11 cellular contexts compared by ENCODE assay signal in the genomic region with DNA sequence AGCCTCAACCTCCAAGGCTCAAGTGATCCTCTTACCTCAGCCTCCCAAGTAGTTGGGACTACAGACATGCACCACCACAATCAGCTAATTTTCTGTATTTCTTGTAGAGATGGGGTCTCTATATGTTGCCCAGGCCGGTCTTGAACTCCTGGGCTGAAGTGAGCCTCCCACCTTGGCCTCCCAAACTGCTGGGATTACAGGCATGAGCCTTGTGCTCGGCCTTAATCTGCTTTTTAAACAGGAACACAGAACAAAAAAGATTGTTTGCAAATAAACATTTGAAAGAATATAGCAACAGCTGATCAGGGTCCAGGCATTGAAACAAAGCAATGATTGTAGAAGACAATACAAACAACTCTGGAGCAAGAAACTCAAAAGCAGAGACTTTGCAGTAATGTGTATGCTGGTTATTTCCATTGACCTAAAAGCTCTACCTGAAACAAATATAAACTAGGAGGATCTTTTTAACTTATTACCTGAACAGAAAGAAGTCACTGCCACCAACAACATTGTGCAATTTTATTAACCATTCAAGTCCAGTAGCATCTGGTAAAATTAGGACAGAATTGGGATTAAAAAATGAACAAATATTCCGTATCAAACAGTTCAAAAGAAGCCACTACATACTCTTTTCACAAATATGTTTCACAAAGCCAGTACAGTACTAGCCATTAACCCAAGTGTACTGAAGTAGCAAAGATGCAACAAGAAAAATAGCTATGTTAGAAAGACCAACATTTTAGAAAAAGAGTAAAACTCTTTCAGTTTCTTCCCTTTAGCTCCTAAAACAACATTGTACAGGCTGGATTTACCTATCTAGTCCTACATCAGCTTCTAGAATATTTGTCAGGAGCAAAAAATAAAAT. TPM values are rescaled to one million over a fixed set of nuclear protein-coding genes. Genes with fewer than 3 reads are reported as not detected.
DNase-seq lines count a peak whose midpoint lies in the region; ATAC-seq, FAIRE-seq and TF ChIP-seq lines count a peak whose summit lies in the region.
"Had no signal": no experiment of that assay in that cellular context is flagged by ENCODE, and none has a peak within 500 bp of the region (broad histone marks: within the 10 kb centered on the region; RNA-seq: fewer than 3 reads in every experiment).

No MANE protein-coding gene starts in this region.

- no peak for FAIRE-seq in H54 (lab: Jason Lieb, UNC)

- H3K9me3 ChIP-seq in spleen: peaks cover 0 to 39% (median 9%) of the 10 kb centered on the region in 8 donors

- intact Hi-C loops in spleen (cut with DNase I; ENCODE audit: low total_unique reads): no loop called here

- H3K4me1 ChIP-seq in spleen: peaks cover 0 to 20% (median 10%) of the 10 kb centered on the region in 6 donors

- H3K27me3 ChIP-seq in spleen (replicated peaks in 1 of 7): no peaks in the 10 kb centered on the region

- TF ChIP-seq CTCF in spleen (IDR thresholded peaks at IDR 0.05 in 8 of 11, conservative IDR thresholded peaks at IDR 0.05 in 3 of 11): no peak

- H3K36me3 ChIP-seq in spleen: peaks cover 0 to 38% (median 13%) of the 10 kb centered on the region in 6 donors

- WGBS in spleen, 5 donors: 92 to 100% (median 95%) methylated on average over 3 of the region's 3 CpGs

- H3K27ac ChIP-seq in angular gyrus (ENCODE audit: low read depth, low read length) (peak overlapping the region; percentile 43), spleen (peak overlapping the region; percentile 3 to 86 (median 76))

- peak; percentile 22 for ATAC-seq in GM18870 (IDR thresholded peaks at IDR 0.05; ENCODE audit: unreplicated experiment)
- ATAC-seq in HG02840 (IDR thresholded peaks at IDR 0.05; ENCODE audit: low FRiP score, unreplicated experiment): peak; percentile 30

- no peak for TF ChIP-seq POLR2A in spleen (IDR thresholded peaks at IDR 0.05)
- TF ChIP-seq POLR2A in H54 (IDR thresholded peaks at IDR 0.05; ENCODE audit: low read depth, low read length): no peak

- peak overlapping the region in 1 of 8 donors; percentile 45 for H3K4me3 ChIP-seq in spleen

- DNase-seq in spleen (no peak), SHP77 treated with DMSO at 0.1 percent for 48 hours (lab: John Stamatoyannopoulos, UW) (no peak), NCI-H187 (lab: John Stamatoyannopoulos, UW) (no peak), H54 (ENCODE audit: insufficient read length, low spot score) (no peak)
- DNase-seq in stimulated activated CD4-positive, alpha-beta T cell treated with anti-CD3 and anti-CD28 coated beads, Interleukin-4, amount 100 ng/mL, for 1 hour: no peak
- DNase-seq: activated naive CD8-positive, alpha-beta T cell treated with anti-CD3 and anti-CD28 coated beads, Interleukin-2, amount 10 ng/mL, durations not matched to agents 7 days and 5 days; DMS153; NCI-H1436 treated with DMSO at 0.1 percent for 48 hours had no signal

RNA-seq across cellular contexts. Expression of gene AMN1, which starts 14.2 kb away (rescaled TPM):
- 10 to 100 TPM; 12.9 to 27.4 (median 15.8) TPM for total RNA-seq in spleen
- 10 to 100 TPM; 13.7 to 18.1 (median 17.5) TPM for polyA plus RNA-seq in spleen

RNA-seq across cellular contexts. Expression of gene ETFBKMT, which starts 55.2 kb away (rescaled TPM):
- total RNA-seq in spleen: 1 to 10 TPM; 2.9 to 5.6 (median 3.8) TPM
- polyA plus RNA-seq in spleen: 1 to 10 TPM; 1.0 to 2.3 (median 1.3) TPM
